In the genomic region with DNA sequence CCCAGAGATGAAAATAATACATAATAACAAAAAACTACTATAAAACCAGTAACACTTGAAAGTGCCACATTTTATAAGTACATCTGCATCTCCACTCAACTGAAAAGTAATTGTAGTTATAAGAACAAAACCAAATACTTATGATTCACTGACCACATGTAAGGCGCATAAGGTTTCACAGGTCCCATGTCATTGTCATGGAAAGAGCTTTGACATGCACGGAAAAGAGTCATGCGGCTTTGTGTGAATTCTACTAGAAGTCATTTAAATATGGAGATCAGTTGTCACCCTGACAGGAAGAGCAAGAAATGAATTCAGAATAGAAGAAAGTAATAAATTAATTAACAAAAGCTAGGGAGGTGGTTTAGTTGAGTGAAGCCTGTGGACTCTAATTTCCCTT, we compare ENCODE assay signal across 23 cellular contexts.
"Had no signal": no experiment of that assay in that cellular context is flagged by ENCODE, and none has a peak within 500 bp of the region (broad histone marks: within the 10 kb centered on the region; RNA-seq: fewer than 3 reads in every experiment).

No MANE protein-coding gene starts in this region.

- H3K36me3 Mint-ChIP-seq: activated naive CD8-positive, alpha-beta T cell treated with anti-CD3 and anti-CD28 coated beads for 36 hours; mesothelial cell of epicardium had no signal

- DNase-seq: activated CD4-positive, CD25-positive, alpha-beta regulatory T cell; activated naive CD8-positive, alpha-beta T cell treated with anti-CD3 and anti-CD28 coated beads for 36 hours; amygdala; cortex of kidney; effector CD4-positive, alpha-beta T cell; left colon; lower lobe of right lung; nephron progenitor cell; occipital lobe; right cardiac atrium; stimulated activated CD4-positive, alpha-beta T cell treated with anti-CD3 and anti-CD28 coated beads, Interleukin-15, amount 100 ng/mL, for 24 hours; stimulated activated CD4-positive, alpha-beta T cell treated with anti-CD3 and anti-CD28 coated beads, Interleukin-4, amount 100 ng/mL, for 1 hour; stimulated activated naive CD4-positive, alpha-beta T cell; substantia nigra had no signal

- H3K36me3 ChIP-seq: esophagus muscularis mucosa, lower lobe of right lung, tibial nerve, vagina had no signal

- H3K27ac ChIP-seq: esophagus muscularis mucosa, hepatocyte, lower lobe of right lung, skin epidermis, tibial nerve, vagina had no signal

- H3K4me1 ChIP-seq: esophagus muscularis mucosa, lower lobe of right lung, vagina had no signal

- H3K27me3 Mint-ChIP-seq: activated naive CD8-positive, alpha-beta T cell treated with anti-CD3 and anti-CD28 coated beads for 36 hours; progenitor cell of endocrine pancreas had no signal

- H3K27ac Mint-ChIP-seq: activated naive CD8-positive, alpha-beta T cell treated with anti-CD3 and anti-CD28 coated beads for 36 hours; activated T-helper 1 cell treated with anti-CD3 and anti-CD28 coated beads, Interleukin-12 subunit alpha, Interleukin-12 subunit beta, Interleukin-2, Interleukin-4 antibody, amounts not matched to agents 30 ng/mL and 10 ng/mL and 1 ng/mL, durations not matched to agents 14 hours and 24 hours and 36 hours; mesothelial cell of epicardium; nephron progenitor cell; progenitor cell of endocrine pancreas had no signal

- H3K9me3 ChIP-seq: esophagus muscularis mucosa, lower lobe of right lung, tibial nerve, vagina had no signal

- H3K4me2 ChIP-seq: hepatocyte had no signal

- H3K9me3 Mint-ChIP-seq: activated naive CD8-positive, alpha-beta T cell treated with anti-CD3 and anti-CD28 coated beads for 36 hours had no signal

- FAIRE-seq: TTC549 had no signal

- H3K79me2 ChIP-seq: hepatocyte had no signal

- ATAC-seq: left colon, lower lobe of right lung had no signal

- H3K4me3 Mint-ChIP-seq: activated naive CD8-positive, alpha-beta T cell treated with anti-CD3 and anti-CD28 coated beads for 36 hours; activated T-helper 1 cell treated with anti-CD3 and anti-CD28 coated beads, Interleukin-12 subunit alpha, Interleukin-12 subunit beta, Interleukin-2, Interleukin-4 antibody, amounts not matched to agents 30 ng/mL and 10 ng/mL and 1 ng/mL, durations not matched to agents 14 hours and 24 hours and 36 hours; mesothelial cell of epicardium; nephron progenitor cell had no signal

- H3K4me1 Mint-ChIP-seq: activated naive CD8-positive, alpha-beta T cell treated with anti-CD3 and anti-CD28 coated beads for 36 hours had no signal

- H3K4me3 ChIP-seq: esophagus muscularis mucosa, hepatocyte, lower lobe of right lung, skin epidermis, tibial nerve, vagina had no signal

- H3K27me3 ChIP-seq: esophagus muscularis mucosa, hepatocyte, tibial nerve, vagina had no signal

- H2AFZ ChIP-seq: hepatocyte had no signal
